ENCODE assay signal across 2 cellular contexts in the genomic region with DNA sequence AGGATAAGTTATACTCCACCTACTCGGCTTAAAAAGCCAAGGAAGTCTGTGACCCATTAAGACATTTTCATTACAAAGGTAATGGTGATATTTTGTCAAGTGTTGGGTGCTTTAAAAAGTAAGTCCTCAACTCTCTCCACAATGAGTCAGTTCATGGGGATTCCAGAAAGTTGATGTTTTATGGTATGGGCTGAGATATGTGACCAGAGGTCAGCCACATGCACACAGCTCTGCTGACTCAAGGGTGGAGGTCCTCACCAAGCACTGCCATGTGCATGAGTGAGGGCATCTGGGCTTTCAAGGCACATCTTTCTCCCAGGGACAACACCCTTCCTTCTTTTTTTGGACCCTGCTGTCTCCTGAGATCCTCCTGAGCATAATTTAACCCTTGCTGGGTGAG.
TF ChIP-seq lines count a peak whose summit lies in the region.

No MANE protein-coding gene starts in this region.

TF ChIP-seq in IMR-90, 13 proteins besides CTCF, POLR2A, EP300 and RAD21:
- TF ChIP-seq MXI1 (IDR thresholded peaks at IDR 0.05; ENCODE audit: borderline replicate concordance, low read depth, low read length) (0 out of 2 replicates have a peak, but pooled peaks have one; percentile 32), MAZ (IDR thresholded peaks at IDR 0.05; ENCODE audit: borderline replicate concordance, low read depth, low read length) (no peak), BHLHE40 (IDR thresholded peaks at IDR 0.05; ENCODE audit: low read depth, low read length) (peak; percentile 70; the same call in 1 of the 2 replicates), FOS (IDR thresholded peaks at IDR 0.05; ENCODE audit: low read depth, low read length) (peak; percentile 61), RCOR1 (IDR thresholded peaks at IDR 0.05; ENCODE audit: insufficient replicate concordance, low read length) (peak; percentile 12)

TF ChIP-seq in H1, 55 proteins besides CTCF, POLR2A, EP300 and RAD21:
- no peak for TF ChIP-seq POLR2AphosphoS5 (IDR thresholded peaks at IDR 0.05; ENCODE audit: low read depth, low read length)
- no peak for TF ChIP-seq E2F6 (IDR thresholded peaks at IDR 0.05)
